In the genomic region with DNA sequence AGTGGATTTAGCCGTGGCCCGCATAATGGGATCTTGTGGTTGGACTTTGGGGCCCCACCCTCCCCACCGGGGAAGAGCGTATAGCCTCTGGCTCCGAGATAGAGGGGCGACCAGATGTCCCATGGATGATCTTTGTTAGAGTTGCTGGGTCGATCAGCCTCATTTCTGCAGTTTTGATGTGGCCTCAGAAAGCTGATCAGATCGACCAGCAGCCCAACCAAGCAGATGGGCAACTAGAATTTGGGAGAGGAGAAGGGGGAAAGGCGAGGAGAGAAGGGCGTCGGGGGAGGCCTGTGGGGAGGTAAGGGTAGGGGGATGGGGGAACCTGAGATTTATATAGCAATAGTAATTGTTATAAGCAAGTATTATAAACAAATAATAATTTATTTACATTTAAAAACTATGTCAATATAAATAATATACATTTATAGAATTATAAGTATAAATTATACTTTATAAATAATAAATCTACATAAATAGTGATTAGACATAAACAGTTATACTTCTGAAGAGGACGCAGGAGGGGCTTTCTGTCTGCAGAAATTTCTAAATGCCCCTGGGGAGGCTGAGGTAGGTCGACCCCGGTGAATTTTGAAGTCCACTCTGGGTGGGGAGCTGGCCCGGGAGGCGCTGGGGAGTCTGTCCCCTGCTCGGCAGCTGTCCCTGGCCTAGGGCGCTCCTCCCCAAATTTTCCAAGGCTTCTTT, we compare ENCODE assay signal across 10 cellular contexts.
A peak's percentile ranks its signal among the peaks of the same experiment; 100 is the strongest.
DNase-seq lines count a peak whose midpoint lies in the region; ATAC-seq and TF ChIP-seq lines count a peak whose summit lies in the region.
"Had no signal": no experiment of that assay in that cellular context is flagged by ENCODE, and none has a peak within 500 bp of the region (broad histone marks: within the 10 kb centered on the region; RNA-seq: fewer than 3 reads in every experiment).

No MANE protein-coding gene starts in this region.

- H3K9me3 ChIP-seq in SK-N-MC (ENCODE audit: low read depth, low read length): no peaks in the 10 kb centered on the region
- no peaks in the 10 kb centered on the region for H3K9me3 ChIP-seq in iPS-15b (ENCODE audit: control insufficient read depth, insufficient read depth, low read length)
- no peaks in the 10 kb centered on the region for H3K9me3 ChIP-seq in smooth muscle cell (replicated peaks; ENCODE audit: low read depth)
- H3K9me3 ChIP-seq: transverse colon had no signal

- H3K27ac ChIP-seq in SK-N-MC (no peak overlapping the region), smooth muscle cell (ENCODE audit: low read depth) (no peak overlapping the region)

- 78% methylated on average over 16 of the region's 18 CpGs for WGBS in smooth muscle cell (ENCODE audit: low lambda C conversion rate)

- H3K36me3 ChIP-seq in SK-N-MC (ENCODE audit: insufficient read depth, low read length) (no peaks in the 10 kb centered on the region), iPS-15b (ENCODE audit: control insufficient read depth, insufficient read depth, low read length) (no peaks in the 10 kb centered on the region), smooth muscle cell (ENCODE audit: low read depth) (no peaks in the 10 kb centered on the region)
- H3K36me3 ChIP-seq: transverse colon had no signal

- no peak overlapping the region for H3K27ac Mint-ChIP-seq in activated CD8-positive, alpha-beta T cell treated with anti-CD3 and anti-CD28 coated beads for 36 hours

- peak overlapping the region; percentile 35 for H3K4me3 Mint-ChIP-seq in activated T-cell treated with anti-CD3 and anti-CD28 coated beads, Interleukin-2, amount 50 U/mL, for 4 hours
- H3K4me3 Mint-ChIP-seq in activated CD8-positive, alpha-beta T cell treated with anti-CD3 and anti-CD28 coated beads for 36 hours: no peak overlapping the region

- H4K20me1 ChIP-seq in smooth muscle cell (ENCODE audit: low read depth): no peaks in the 10 kb centered on the region

- H3K4me3 ChIP-seq in SK-N-MC (peak overlapping the region; percentile 55), iPS-15b (ENCODE audit: low read depth, low read length) (peak overlapping the region; percentile 50), smooth muscle cell (peak overlapping the region; percentile 32)

- intact Hi-C loops in activated CD8-positive, alpha-beta T cell treated with anti-CD3 and anti-CD28 coated beads for 36 hours (cut with micrococcal nuclease): loop anchor here (5.0 to 10.0 kb wide), 4 partner anchors 55 to 388 kb away; partner anchors contain the start of genes DHRS7B and MAP2K3

- H3K4me2 ChIP-seq in smooth muscle cell: peak overlapping the region; percentile 85

- no peak for DNase-seq in activated T-cell treated with anti-CD3 and anti-CD28 coated beads, Interleukin-2, amount 50 U/mL, for 4 hours
- DNase-seq in activated T-cell treated with anti-CD3 and anti-CD28 coated beads for 4 hours (no peak), SK-N-MC (ENCODE audit: low read depth, low spot score) (no peak), smooth muscle cell (lab: John Stamatoyannopoulos, UW; ENCODE audit: unreplicated experiment) (no peak)
- no peak for DNase-seq in activated CD8-positive, alpha-beta T cell treated with anti-CD3 and anti-CD28 coated beads for 36 hours
- DNase-seq: NCI-H2029 treated with DMSO at 0.1 percent for 48 hours had no signal

- no peaks in the 10 kb centered on the region for H3F3A ChIP-seq in smooth muscle cell (ENCODE audit: low read depth)

- peaks cover 2% of the 10 kb centered on the region for H3K4me1 ChIP-seq in iPS-15b (ENCODE audit: control insufficient read depth, insufficient read depth, low read length)
- peaks cover 7% of the 10 kb centered on the region for H3K4me1 ChIP-seq in smooth muscle cell (ENCODE audit: low read depth)

- peaks cover 35% of the 10 kb centered on the region for H3K27me3 Mint-ChIP-seq in activated T-cell treated with anti-CD3 and anti-CD28 coated beads, Interleukin-2, amount 50 U/mL, for 4 hours (ENCODE audit: low read depth)
- H3K27me3 Mint-ChIP-seq in activated CD8-positive, alpha-beta T cell treated with anti-CD3 and anti-CD28 coated beads for 36 hours: peaks cover 25% of the 10 kb centered on the region

- peaks cover 12% of the 10 kb centered on the region for H3K4me1 Mint-ChIP-seq in activated T-cell treated with anti-CD3 and anti-CD28 coated beads, Interleukin-2, amount 50 U/mL, for 4 hours (ENCODE audit: low read depth)
- peaks cover 9% of the 10 kb centered on the region for H3K4me1 Mint-ChIP-seq in activated CD8-positive, alpha-beta T cell treated with anti-CD3 and anti-CD28 coated beads for 36 hours (ENCODE audit: low read depth)

- H3K9me3 Mint-ChIP-seq in activated T-cell treated with anti-CD3 and anti-CD28 coated beads, Interleukin-2, amount 50 U/mL, for 4 hours: no peaks in the 10 kb centered on the region
- no peaks in the 10 kb centered on the region for H3K9me3 Mint-ChIP-seq in activated CD8-positive, alpha-beta T cell treated with anti-CD3 and anti-CD28 coated beads for 36 hours

- peaks cover 24% of the 10 kb centered on the region for H3K27me3 ChIP-seq in iPS-15b (ENCODE audit: control insufficient read depth, insufficient read depth, low read length)
- H3K27me3 ChIP-seq in smooth muscle cell (ENCODE audit: low read depth): peaks cover 13% of the 10 kb centered on the region

- no peak for TF ChIP-seq CTCF in smooth muscle cell (IDR thresholded peaks at IDR 0.05; ENCODE audit: borderline replicate concordance, insufficient read depth, poor library complexity, severe bottlenecking)
- no peak for TF ChIP-seq CTCF in activated CD8-positive, alpha-beta T cell treated with anti-CD3 and anti-CD28 coated beads for 36 hours (IDR thresholded peaks at IDR 0.05)

- CTCF ChIA-PET in activated CD8-positive, alpha-beta T cell treated with anti-CD3 and anti-CD28 coated beads for 36 hours (lab: Charles Lee): interaction anchor here (0.8 to 4.6 kb wide), 26 partner anchors 9 to 413 kb away, joined by 3 to 62 read pairs (median 4); no protein-coding TSS in a partner anchor

- H3K36me3 Mint-ChIP-seq in activated T-cell treated with anti-CD3 and anti-CD28 coated beads, Interleukin-2, amount 50 U/mL, for 4 hours (ENCODE audit: insufficient read depth): no peaks in the 10 kb centered on the region
- H3K36me3 Mint-ChIP-seq in activated CD8-positive, alpha-beta T cell treated with anti-CD3 and anti-CD28 coated beads for 36 hours (ENCODE audit: low read depth): no peaks in the 10 kb centered on the region

- POLR2A ChIA-PET in activated CD8-positive, alpha-beta T cell treated with anti-CD3 and anti-CD28 coated beads for 36 hours (lab: Charles Lee): interaction anchor here (1.0 kb wide), 1 partner anchor 55 kb away, joined by 3 read pairs; no protein-coding TSS in a partner anchor

- no peak for ATAC-seq in activated T-cell treated with anti-CD3 and anti-CD28 coated beads, Interleukin-2, amount 50 U/mL, for 4 hours
- ATAC-seq in HG02759 (IDR thresholded peaks at IDR 0.05; ENCODE audit: unreplicated experiment) (no peak), HG03135 (IDR thresholded peaks at IDR 0.05; ENCODE audit: unreplicated experiment) (no peak)
- no peak for ATAC-seq in activated CD8-positive, alpha-beta T cell treated with anti-CD3 and anti-CD28 coated beads for 36 hours

- no peaks in the 10 kb centered on the region for H3K79me2 ChIP-seq in smooth muscle cell (ENCODE audit: low read depth)

- peak overlapping the region; percentile 99 for H2AFZ ChIP-seq in smooth muscle cell (ENCODE audit: low read depth)

- H3K9ac ChIP-seq in SK-N-MC (ENCODE audit: insufficient read length) (no peak overlapping the region), iPS-15b (ENCODE audit: low read depth, low read length) (no peak overlapping the region), smooth muscle cell (ENCODE audit: low read depth) (no peak overlapping the region)
